ENCODE assay signal across 11 cellular contexts in genomic region chr3:278300-279064, GRCh38.
DNase-seq lines count a peak whose midpoint lies in the region; ATAC-seq and TF ChIP-seq lines count a peak whose summit lies in the region.
"Had no signal": no experiment of that assay in that cellular context is flagged by ENCODE, and none has a peak within 500 bp of the region (broad histone marks: within the 10 kb centered on the region; RNA-seq: fewer than 3 reads in every experiment).

No MANE protein-coding gene starts in this region.

- no peaks in the 10 kb centered on the region for H3K9me3 Mint-ChIP-seq in glutamatergic neuron (ENCODE audit: unreplicated experiment)
- H3K9me3 Mint-ChIP-seq in CD8-positive, alpha-beta T cell = no peaks in the 10 kb centered on the region

- CTCF ChIA-PET in CD8-positive, alpha-beta T cell (lab: Charles Lee) = no interaction called here

- H3K4me1 Mint-ChIP-seq in glutamatergic neuron (ENCODE audit: low read depth, unreplicated experiment) = peaks cover 12% of the 10 kb centered on the region
- no peaks in the 10 kb centered on the region for H3K4me1 Mint-ChIP-seq in CD8-positive, alpha-beta T cell (ENCODE audit: low read depth)
- H3K4me1 Mint-ChIP-seq: immature natural killer cell had no signal

- no peak overlapping the region for H3K27ac Mint-ChIP-seq in glutamatergic neuron (ENCODE audit: unreplicated experiment)
- H3K27ac Mint-ChIP-seq in CD8-positive, alpha-beta T cell = no peak overlapping the region
- H3K27ac Mint-ChIP-seq: immature natural killer cell had no signal

- no peaks in the 10 kb centered on the region for H3K36me3 Mint-ChIP-seq in glutamatergic neuron (ENCODE audit: unreplicated experiment)
- H3K36me3 Mint-ChIP-seq in CD8-positive, alpha-beta T cell = no peaks in the 10 kb centered on the region

- intact Hi-C loops in CD8-positive, alpha-beta T cell (cut with DNase I, micrococcal nuclease) = no loop called here

- no peaks in the 10 kb centered on the region for H3K27me3 Mint-ChIP-seq in glutamatergic neuron (ENCODE audit: unreplicated experiment)
- H3K27me3 Mint-ChIP-seq in CD8-positive, alpha-beta T cell (ENCODE audit: low read depth) = no peaks in the 10 kb centered on the region
- H3K27me3 Mint-ChIP-seq: brain had no signal

- H3K4me1 ChIP-seq in CD8-positive, alpha-beta T cell (ENCODE audit: insufficient read depth, low read length) = no peaks in the 10 kb centered on the region

- no peaks in the 10 kb centered on the region for H3K36me3 ChIP-seq in CD8-positive, alpha-beta T cell (ENCODE audit: insufficient read depth, low read length)

- POLR2A ChIA-PET in CD8-positive, alpha-beta T cell (lab: Charles Lee) = no interaction called here

- H3K27me3 ChIP-seq in CD8-positive, alpha-beta T cell (ENCODE audit: insufficient read depth, low read length) = no peaks in the 10 kb centered on the region

- H3K4me3 Mint-ChIP-seq in glutamatergic neuron (ENCODE audit: unreplicated experiment) = no peak overlapping the region
- H3K4me3 Mint-ChIP-seq in CD8-positive, alpha-beta T cell = no peak overlapping the region
- H3K4me3 Mint-ChIP-seq: brain, immature natural killer cell had no signal

- DNase-seq in glutamatergic neuron = peak; percentile 32
- DNase-seq in hepatic stellate cell (ENCODE audit: low spot score) = no peak
- DNase-seq in CD8-positive, alpha-beta T cell = no peak
- DNase-seq in GOT3 (lab: John Stamatoyannopoulos, UW) = no peak
- no peak for DNase-seq in RKO (ENCODE audit: low spot score)
- DNase-seq: immature natural killer cell had no signal

- no peak overlapping the region for H3K27ac ChIP-seq in CD8-positive, alpha-beta T cell (ENCODE audit: low read depth, low read length)
- H3K27ac ChIP-seq: SK-N-MC had no signal

- no peak overlapping the region for H3K4me3 ChIP-seq in CD8-positive, alpha-beta T cell (ENCODE audit: low read depth, low read length)
- H3K4me3 ChIP-seq: SK-N-MC had no signal

- ATAC-seq in GM18517 (IDR thresholded peaks at IDR 0.05; ENCODE audit: unreplicated experiment) (peak; percentile 78), GM21723 (IDR thresholded peaks at IDR 0.05; ENCODE audit: unreplicated experiment) (peak; percentile 86), HG03575 (IDR thresholded peaks at IDR 0.05; ENCODE audit: extremely low read depth, insufficient number of reproducible peaks, low FRiP score, unreplicated experiment) (peak; percentile 72)
- no peak for ATAC-seq in CD8-positive, alpha-beta T cell

- no peaks in the 10 kb centered on the region for H3K9me3 ChIP-seq in CD8-positive, alpha-beta T cell (ENCODE audit: low read length)

- no peak for TF ChIP-seq CTCF in glutamatergic neuron (IDR thresholded peaks at IDR 0.05; ENCODE audit: partially characterized antibody, unreplicated experiment)
- no peak for TF ChIP-seq CTCF in CD8-positive, alpha-beta T cell (IDR thresholded peaks at IDR 0.05)
